ENCODE assay signal across 6 cellular contexts in the genomic region with DNA sequence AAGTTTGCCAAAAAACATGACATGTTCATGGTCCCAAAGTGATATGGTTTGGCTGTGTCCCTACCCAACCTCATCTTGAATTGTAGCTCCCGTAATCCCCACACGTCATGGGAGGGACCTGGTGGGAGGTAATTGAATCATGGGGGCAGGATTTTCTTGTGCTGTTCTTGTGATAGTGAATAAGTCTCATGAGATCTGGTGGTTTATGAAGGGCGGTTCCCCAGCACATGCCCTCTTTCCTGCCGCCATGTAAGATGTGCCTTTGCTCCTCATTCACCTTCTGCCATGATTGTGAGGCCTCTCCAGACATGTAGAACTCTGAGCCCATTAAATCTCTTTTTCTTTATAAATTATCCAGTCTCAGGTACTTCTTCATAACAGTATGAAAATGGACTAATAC.
"Had no signal": no experiment of that assay in that cellular context is flagged by ENCODE, and none has a peak within 500 bp of the region (broad histone marks: within the 10 kb centered on the region; RNA-seq: fewer than 3 reads in every experiment).

No MANE protein-coding gene starts in this region.

- DNase-seq: IMR-90, KBM-7 had no signal

- H3K36me3 Mint-ChIP-seq: IgD-negative memory B cell had no signal

- ATAC-seq: HepG2, K562 had no signal

- H3K27ac ChIP-seq: HL-60 had no signal

- H3K4me3 ChIP-seq: K562 had no signal

- H3K4me1 Mint-ChIP-seq: IgD-negative memory B cell had no signal

- H3K4me3 Mint-ChIP-seq: IgD-negative memory B cell had no signal

- H3K27ac Mint-ChIP-seq: IgD-negative memory B cell had no signal
